2 cellular contexts compared by ENCODE assay signal in the genomic region with DNA sequence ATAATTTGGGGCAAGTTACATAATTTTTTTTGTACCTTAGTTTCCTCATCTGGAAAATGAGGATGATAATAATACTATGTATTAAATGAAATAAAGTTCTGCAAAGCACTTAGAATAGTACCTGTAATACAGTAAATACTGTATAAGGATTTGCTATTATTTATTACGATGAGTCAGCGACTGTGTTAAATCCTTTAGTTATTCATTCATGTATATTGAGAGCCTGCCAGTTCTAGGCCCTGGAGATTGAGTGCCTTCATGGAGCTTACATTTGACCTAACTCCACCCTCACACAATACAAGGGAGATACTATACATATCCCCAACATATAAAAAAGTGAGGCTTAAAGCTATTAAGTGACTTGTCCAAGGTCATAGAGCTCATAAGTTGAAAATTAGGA.
TF ChIP-seq lines count a peak whose summit lies in the region.

No MANE protein-coding gene starts in this region.

TF ChIP-seq in HepG2, 621 proteins besides CTCF, POLR2A, EP300 and RAD21:
- TF ChIP-seq NONO (IDR thresholded peaks at IDR 0.05): no peak
- no peak for TF ChIP-seq NONO (CRISPR knock-in tag; conservative IDR thresholded peaks at IDR 0.05)
- peak in 1 of 2 experiments; percentile 78; a peak in 2 of 4 replicates for TF ChIP-seq MAFK (conservative IDR thresholded peaks at IDR 0.05 in 1 of 2, IDR thresholded peaks at IDR 0.05 in 1 of 2; ENCODE audit: low read length in 2 of 2)
- TF ChIP-seq MAFF (IDR thresholded peaks at IDR 0.05; ENCODE audit: low read depth, low read length): peak; percentile 55

TF ChIP-seq in K562, 482 proteins besides CTCF, POLR2A, EP300 and RAD21:
- TF ChIP-seq CBFA2T3 (IDR thresholded peaks at IDR 0.05) (no peak), ZNF316 (IDR thresholded peaks at IDR 0.05) (peak; percentile 59), MAFF (IDR thresholded peaks at IDR 0.05; ENCODE audit: low read length) (0 out of 2 replicates have a peak, but pooled peaks have one; percentile 9), MAFG (tag; conservative IDR thresholded peaks at IDR 0.05) (peak; percentile 24; the same call in 1 of the 2 replicates), TEAD1 (CRISPR knock-in tag; IDR thresholded peaks at IDR 0.05) (no peak), SAFB2 (IDR thresholded peaks at IDR 0.05; ENCODE audit: borderline replicate concordance, low read depth, low read length, severe bottlenecking) (no peak), FOXK2 (conservative IDR thresholded peaks at IDR 0.05 in 1 of 2, IDR thresholded peaks at IDR 0.05 in 1 of 2; ENCODE audit: low read depth in 2 of 2) (no peak), PRMT5 (CRISPR knock-in tag; IDR thresholded peaks at IDR 0.05) (no peak), YBX1 (IDR thresholded peaks at IDR 0.05) (no peak), CHCHD3 (CRISPR knock-in tag; IDR thresholded peaks at IDR 0.05) (no peak), C11orf30 (IDR thresholded peaks at IDR 0.05; ENCODE audit: low read depth) (peak; percentile 30; the same call in 1 of the 2 replicates), KDM2B (CRISPR knock-in tag; IDR thresholded peaks at IDR 0.05) (no peak), MAFK (IDR thresholded peaks at IDR 0.05; ENCODE audit: low read length) (peak; percentile 5; the same call in 1 of the 2 replicates)
- TF ChIP-seq, protein P1, sequence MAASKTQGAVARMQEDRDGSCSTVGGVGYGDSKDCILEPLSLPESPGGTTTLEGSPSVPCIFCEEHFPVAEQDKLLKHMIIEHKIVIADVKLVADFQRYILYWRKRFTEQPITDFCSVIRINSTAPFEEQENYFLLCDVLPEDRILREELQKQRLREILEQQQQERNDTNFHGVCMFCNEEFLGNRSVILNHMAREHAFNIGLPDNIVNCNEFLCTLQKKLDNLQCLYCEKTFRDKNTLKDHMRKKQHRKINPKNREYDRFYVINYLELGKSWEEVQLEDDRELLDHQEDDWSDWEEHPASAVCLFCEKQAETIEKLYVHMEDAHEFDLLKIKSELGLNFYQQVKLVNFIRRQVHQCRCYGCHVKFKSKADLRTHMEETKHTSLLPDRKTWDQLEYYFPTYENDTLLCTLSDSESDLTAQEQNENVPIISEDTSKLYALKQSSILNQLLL (CRISPR knock-in tag; IDR thresholded peaks at IDR 0.05; ENCODE audit: borderline replicate concordance): no peak
